ENCODE assay signal across 8 cellular contexts in genomic region chr7:150448789-150449147, GRCh38. TPM values are rescaled to one million over a fixed set of nuclear protein-coding genes. Genes with fewer than 3 reads are reported as not detected.
DNase-seq lines count a peak whose midpoint lies in the region; ATAC-seq and TF ChIP-seq lines count a peak whose summit lies in the region.

No MANE protein-coding gene starts in this region.

- no peaks in the 10 kb centered on the region for H3K27me3 ChIP-seq in CD8-positive, alpha-beta memory T cell (ENCODE audit: insufficient read depth, low read length, poor library complexity, severe bottlenecking)
- no peaks in the 10 kb centered on the region for H3K27me3 ChIP-seq in neutrophil

- peaks cover 0 to 1% (median 0%) of the 10 kb centered on the region in 5 donors for H3K9me3 Mint-ChIP-seq in CD8-positive, alpha-beta memory T cell
- H3K9me3 Mint-ChIP-seq in IgD-negative memory B cell = no peaks in the 10 kb centered on the region
- no peaks in the 10 kb centered on the region for H3K9me3 Mint-ChIP-seq in activated T-cell treated with anti-CD3 and anti-CD28 coated beads, Interleukin-2, amount 50 U/mL, for 4 hours

- TF ChIP-seq CTCF in neutrophil (IDR thresholded peaks at IDR 0.05) = peak; percentile 95

- peaks cover 0 to 32% (median 2%) of the 10 kb centered on the region in 3 donors for H3K36me3 Mint-ChIP-seq in CD8-positive, alpha-beta memory T cell
- H3K36me3 Mint-ChIP-seq in IgD-negative memory B cell = no peaks in the 10 kb centered on the region
- H3K36me3 Mint-ChIP-seq in activated T-cell treated with anti-CD3 and anti-CD28 coated beads, Interleukin-2, amount 50 U/mL, for 4 hours (ENCODE audit: insufficient read depth) = no peaks in the 10 kb centered on the region

- no peaks in the 10 kb centered on the region for H3K9me3 ChIP-seq in CD8-positive, alpha-beta memory T cell (ENCODE audit: low read length)
- H3K9me3 ChIP-seq in neutrophil = no peaks in the 10 kb centered on the region

- no peaks in the 10 kb centered on the region for H3K36me3 ChIP-seq in CD8-positive, alpha-beta memory T cell (ENCODE audit: insufficient read depth, low read length)
- no peaks in the 10 kb centered on the region for H3K36me3 ChIP-seq in neutrophil

- POLR2A ChIA-PET in CD8-positive, alpha-beta memory T cell (lab: Charles Lee) = interaction anchor here (0.5 to 5.9 kb wide), 15 partner anchors 62 to 310 kb away, joined by 3 to 76 read pairs (median 4); partner anchors contain the start of genes GIMAP1, GIMAP4, GIMAP6 and GIMAP7

- peaks cover 0 to 4% of the 10 kb centered on the region in 2 donors for H3K27me3 Mint-ChIP-seq in CD8-positive, alpha-beta memory T cell
- H3K27me3 Mint-ChIP-seq in IgD-negative memory B cell = peaks cover 15% of the 10 kb centered on the region
- no peaks in the 10 kb centered on the region for H3K27me3 Mint-ChIP-seq in activated T-cell treated with anti-CD3 and anti-CD28 coated beads, Interleukin-2, amount 50 U/mL, for 4 hours (ENCODE audit: low read depth)

- H3K4me3 Mint-ChIP-seq in CD8-positive, alpha-beta memory T cell = peak overlapping the region; percentile 98 to 100 (median 99)
- H3K4me3 Mint-ChIP-seq in IgD-negative memory B cell = peak overlapping the region in 3 of 4 donors; percentile 42 to 82 (median 46)
- H3K4me3 Mint-ChIP-seq in activated T-cell treated with anti-CD3 and anti-CD28 coated beads, Interleukin-2, amount 50 U/mL, for 4 hours = peak overlapping the region; percentile 65

- H3K27ac Mint-ChIP-seq in CD8-positive, alpha-beta memory T cell = peak overlapping the region; percentile 78 to 98 (median 96)
- peak overlapping the region in 2 of 3 donors; percentile 92 for H3K27ac Mint-ChIP-seq in IgD-negative memory B cell

- DNase-seq in CD8-positive, alpha-beta memory T cell = peak; percentile 77 to 91 (median 83)
- DNase-seq in OCI-M2 (lab: John Stamatoyannopoulos, UW; ENCODE audit: unreplicated experiment) = peak; percentile 20
- peak; percentile 89 for DNase-seq in activated T-cell treated with anti-CD3 and anti-CD28 coated beads, Interleukin-2, amount 50 U/mL, for 4 hours
- peak; percentile 36 for DNase-seq in fibroblast of peridontal ligament (ENCODE audit: extremely low read depth)
- peak; percentile 25 for DNase-seq in stromal cell of bone marrow (ENCODE audit: low read depth)

- peaks cover 38% of the 10 kb centered on the region for H3K4me1 ChIP-seq in CD8-positive, alpha-beta memory T cell (ENCODE audit: insufficient read depth, low read length)
- H3K4me1 ChIP-seq in neutrophil (ENCODE audit: control insufficient read depth in 1 of 2, insufficient read depth in 1 of 2, low read depth in 1 of 2, low read length in 1 of 2) = peaks cover 40 to 45% of the 10 kb centered on the region in 2 experiments

- CTCF ChIA-PET in CD8-positive, alpha-beta memory T cell (lab: Charles Lee) = interaction anchor here (0.6 to 7.8 kb wide), 56 partner anchors 8 to 535 kb away, joined by 3 to 99 read pairs (median 5); partner anchors contain the start of genes GIMAP1, GIMAP2, GIMAP4 and GIMAP5

- H3K4me3 ChIP-seq in CD8-positive, alpha-beta memory T cell (ENCODE audit: low read length) = peak overlapping the region; percentile 36
- H3K4me3 ChIP-seq in neutrophil (ENCODE audit: low read depth in 1 of 2, low read length in 1 of 2) = no peak overlapping the region

- H3K4me1 Mint-ChIP-seq in CD8-positive, alpha-beta memory T cell = peaks cover 51 to 58% (median 52%) of the 10 kb centered on the region in 3 donors
- peaks cover 30 to 38% (median 38%) of the 10 kb centered on the region in 3 donors for H3K4me1 Mint-ChIP-seq in IgD-negative memory B cell
- H3K4me1 Mint-ChIP-seq in activated T-cell treated with anti-CD3 and anti-CD28 coated beads, Interleukin-2, amount 50 U/mL, for 4 hours (ENCODE audit: low read depth) = peaks cover 66% of the 10 kb centered on the region

- ATAC-seq in GM19463 (IDR thresholded peaks at IDR 0.05; ENCODE audit: unreplicated experiment) = peak; percentile 48
- peak; percentile 51 to 57 for ATAC-seq in activated T-cell treated with anti-CD3 and anti-CD28 coated beads, Interleukin-2, amount 50 U/mL, for 4 hours

- no peak overlapping the region for H3K27ac ChIP-seq in CD8-positive, alpha-beta memory T cell (ENCODE audit: low read depth, low read length)
- no peak overlapping the region for H3K27ac ChIP-seq in neutrophil

RNA-seq across cellular contexts. Expression of gene GIMAP8, which starts 1.7 kb away (rescaled TPM):
- 10 to 100 TPM; 11.8 to 12.3 TPM for total RNA-seq in CD8-positive, alpha-beta memory T cell
- 30.1 TPM for polyA plus RNA-seq in CD8-positive, alpha-beta memory T cell
- 1.4 TPM for polyA plus RNA-seq in IgD-negative memory B cell
- 1 to 10 TPM; 3.5 to 4.0 (median 3.6) TPM for total RNA-seq in activated T-cell treated with anti-CD3 and anti-CD28 coated beads, Interleukin-2, amount 50 U/mL, for 4 hours

Comparison
In these comparisons a context has a peak if more than half of its experiments do, and no peak if none do; other contexts are left out.
1. DNase-seq: peak in every context shown above with its lines; median percentile 89 in activated T-cell treated with anti-CD3 and anti-CD28 coated beads, Interleukin-2, amount 50 U/mL, for 4 hours; 83 in CD8-positive, alpha-beta memory T cell; 36 in fibroblast of peridontal ligament; 25 in stromal cell of bone marrow; 20 in OCI-M2.
2. H3K4me3 Mint-ChIP-seq: peak in every context shown above with its lines; median percentile 99 in CD8-positive, alpha-beta memory T cell; 65 in activated T-cell treated with anti-CD3 and anti-CD28 coated beads, Interleukin-2, amount 50 U/mL, for 4 hours; 46 in IgD-negative memory B cell.